In genomic region chr15:64842986-64843561, GRCh38 we compare ENCODE assay signal across 8 cellular contexts. TPM values are rescaled to one million over a fixed set of nuclear protein-coding genes. Genes with fewer than 3 reads are reported as not detected.
DNase-seq lines count a peak whose midpoint lies in the region; ATAC-seq and TF ChIP-seq lines count a peak whose summit lies in the region.

No MANE protein-coding gene starts in this region.

- DNase-seq in T-helper 1 cell (no peak), epithelial cell of proximal tubule (ENCODE audit: low read depth) (no peak), RPMI8226 (no peak), NCI-H1694 (lab: John Stamatoyannopoulos, UW) (no peak), NCI-H1092 (lab: John Stamatoyannopoulos, UW) (no peak)
- no peak for DNase-seq in natural killer cell treated with Interleukin-12 subunit alpha and Interleukin-12 subunit beta and Interleukin-15 and Interleukin-18, amount 100 ng/mL, for 72 hours (ENCODE audit: low spot score)

- peak overlapping the region; percentile 96 for H3K4me3 Mint-ChIP-seq in T-helper 1 cell treated with Interleukin-12 subunit alpha and Interleukin-12 subunit beta and Interleukin-4 antibody, amounts not matched to agents 30 μg/mL and 1 μg/mL, for 36 hours
- H3K4me3 Mint-ChIP-seq in natural killer cell treated with Interleukin-12 subunit alpha and Interleukin-12 subunit beta and Interleukin-15 and Interleukin-18, amount 100 ng/mL, for 72 hours = peak overlapping the region; percentile 94

- no peaks in the 10 kb centered on the region for H3K27me3 Mint-ChIP-seq in T-helper 1 cell treated with Interleukin-12 subunit alpha and Interleukin-12 subunit beta and Interleukin-4 antibody, amounts not matched to agents 30 μg/mL and 1 μg/mL, for 36 hours (ENCODE audit: low read depth)
- no peaks in the 10 kb centered on the region for H3K27me3 Mint-ChIP-seq in natural killer cell treated with Interleukin-12 subunit alpha and Interleukin-12 subunit beta and Interleukin-15 and Interleukin-18, amount 100 ng/mL, for 72 hours

- H3K4me1 Mint-ChIP-seq in T-helper 1 cell treated with Interleukin-12 subunit alpha and Interleukin-12 subunit beta and Interleukin-4 antibody, amounts not matched to agents 30 μg/mL and 1 μg/mL, for 36 hours (ENCODE audit: low read depth) = peaks cover 62% of the 10 kb centered on the region
- peaks cover 73 to 79% of the 10 kb centered on the region in 2 donors for H3K4me1 Mint-ChIP-seq in natural killer cell treated with Interleukin-12 subunit alpha and Interleukin-12 subunit beta and Interleukin-15 and Interleukin-18, amount 100 ng/mL, for 72 hours (ENCODE audit: low read depth in 2 of 2)

- H3K4me3 ChIP-seq in epithelial cell of proximal tubule (ENCODE audit: low read depth, low read length) = peak overlapping the region; percentile 97

- peak overlapping the region; percentile 85 for H3K27ac Mint-ChIP-seq in T-helper 1 cell treated with Interleukin-12 subunit alpha and Interleukin-12 subunit beta and Interleukin-4 antibody, amounts not matched to agents 30 μg/mL and 1 μg/mL, for 36 hours
- H3K27ac Mint-ChIP-seq in natural killer cell treated with Interleukin-12 subunit alpha and Interleukin-12 subunit beta and Interleukin-15 and Interleukin-18, amount 100 ng/mL, for 72 hours = peak overlapping the region; percentile 82 to 87

- TF ChIP-seq CTCF in epithelial cell of proximal tubule (conservative IDR thresholded peaks at IDR 0.05; ENCODE audit: low read depth, low read length) = no peak

- H3K9me3 Mint-ChIP-seq in T-helper 1 cell treated with Interleukin-12 subunit alpha and Interleukin-12 subunit beta and Interleukin-4 antibody, amounts not matched to agents 30 μg/mL and 1 μg/mL, for 36 hours = no peaks in the 10 kb centered on the region
- H3K9me3 Mint-ChIP-seq in natural killer cell treated with Interleukin-12 subunit alpha and Interleukin-12 subunit beta and Interleukin-15 and Interleukin-18, amount 100 ng/mL, for 72 hours = no peaks in the 10 kb centered on the region

- ATAC-seq in SK-N-SH treated with all-trans-retinoic acid at 6 μM for 48 hours = 0 out of 3 replicates have a peak, but pooled peaks have one; percentile 1
- no peak for ATAC-seq in natural killer cell treated with Interleukin-12 subunit alpha and Interleukin-12 subunit beta and Interleukin-15 and Interleukin-18, amount 100 ng/mL, for 72 hours

- H3K36me3 Mint-ChIP-seq in T-helper 1 cell treated with Interleukin-12 subunit alpha and Interleukin-12 subunit beta and Interleukin-4 antibody, amounts not matched to agents 30 μg/mL and 1 μg/mL, for 36 hours (ENCODE audit: low read depth) = peaks cover 9% of the 10 kb centered on the region
- H3K36me3 Mint-ChIP-seq in natural killer cell treated with Interleukin-12 subunit alpha and Interleukin-12 subunit beta and Interleukin-15 and Interleukin-18, amount 100 ng/mL, for 72 hours = peaks cover 2% of the 10 kb centered on the region

TF ChIP-seq in SK-N-SH treated with all-trans-retinoic acid at 6 μM for 48 hours, 23 proteins besides CTCF, POLR2A, EP300 and RAD21:
- no peak for TF ChIP-seq PPARA (CRISPR knock-in tag; IDR thresholded peaks at IDR 0.05; ENCODE audit: borderline replicate concordance)
- no peak for TF ChIP-seq TSHZ2 (CRISPR knock-in tag; IDR thresholded peaks at IDR 0.05)
- TF ChIP-seq SNAI2 (CRISPR knock-in tag; IDR thresholded peaks at IDR 0.05) = no peak
- TF ChIP-seq ESRRG (CRISPR knock-in tag; IDR thresholded peaks at IDR 0.05) = no peak
- TF ChIP-seq CREB5 (CRISPR knock-in tag; IDR thresholded peaks at IDR 0.05; ENCODE audit: low read depth) = no peak
- no peak for TF ChIP-seq ISL1 (CRISPR knock-in tag; IDR thresholded peaks at IDR 0.05)
- TF ChIP-seq TOX (CRISPR knock-in tag; IDR thresholded peaks at IDR 0.05; ENCODE audit: borderline replicate concordance) = no peak
- no peak for TF ChIP-seq ARNTL (CRISPR knock-in tag; IDR thresholded peaks at IDR 0.05; ENCODE audit: borderline replicate concordance, low read depth)
- TF ChIP-seq ZNF565 (CRISPR knock-in tag; conservative IDR thresholded peaks at IDR 0.05; ENCODE audit: low read depth) = no peak
- no peak for TF ChIP-seq TCF4 (CRISPR knock-in tag; IDR thresholded peaks at IDR 0.05; ENCODE audit: borderline replicate concordance)

RNA-seq across cellular contexts. Expression of gene PLEKHO2, which starts 1.4 kb away (rescaled TPM):
- total RNA-seq in epithelial cell of proximal tubule = 3.9 and 6.4 TPM in 2 replicates
- 10 to 100 TPM; 31.2 to 47.2 TPM for total RNA-seq in natural killer cell treated with Interleukin-12 subunit alpha and Interleukin-12 subunit beta and Interleukin-15 and Interleukin-18, amount 100 ng/mL, for 72 hours

RNA-seq across cellular contexts. Expression of gene PIF1, which starts 17.6 kb away (rescaled TPM):
- 23.3 and 27.6 TPM in 2 replicates for total RNA-seq in epithelial cell of proximal tubule
- 10 to 100 TPM; 24.7 to 91.9 TPM for total RNA-seq in natural killer cell treated with Interleukin-12 subunit alpha and Interleukin-12 subunit beta and Interleukin-15 and Interleukin-18, amount 100 ng/mL, for 72 hours
